Comparison of ENCODE assay signal across 8 cellular contexts in genomic region chr1:185170291-185170848, GRCh38. TPM values are rescaled to one million over a fixed set of nuclear protein-coding genes. Genes with fewer than 3 reads are reported as not detected.
DNase-seq lines count a peak whose midpoint lies in the region; ATAC-seq and TF ChIP-seq lines count a peak whose summit lies in the region.

No MANE protein-coding gene starts in this region.

- H3K27me3 ChIP-seq in SJSA1 (replicated peaks) (no peaks in the 10 kb centered on the region), body of pancreas (no peaks in the 10 kb centered on the region)

- H3K4me1 ChIP-seq in SJSA1 (replicated peaks) (no peaks in the 10 kb centered on the region), body of pancreas (no peaks in the 10 kb centered on the region)

- H3K4me3 ChIP-seq in SJSA1 (no peak overlapping the region), body of pancreas (no peak overlapping the region)

- ATAC-seq in GM18505 (IDR thresholded peaks at IDR 0.05; ENCODE audit: unreplicated experiment): peak; percentile 89
- ATAC-seq in HG02798 (IDR thresholded peaks at IDR 0.05; ENCODE audit: poor library complexity, unreplicated experiment): peak; percentile 82
- ATAC-seq in body of pancreas: peak; percentile 48

- DNase-seq in AG09319 (ENCODE audit: extremely low read depth, low read depth): no peak
- DNase-seq in NAMALWA (ENCODE audit: low spot score): peak; percentile 91
- peak; percentile 52 to 76 for DNase-seq in SJSA1 (ENCODE audit: low read depth in 1 of 2, low spot score in 2 of 2)
- peak; percentile 18 to 50 (median 26) for DNase-seq in body of pancreas
- peak; percentile 65 for DNase-seq in iPS-NIHi11 (ENCODE audit: low spot score)
- peak; percentile 5 for DNase-seq in stimulated activated CD4-positive, alpha-beta T cell treated with anti-CD3 and anti-CD28 coated beads, Interleukin-4, amount 100 ng/mL, for 1 hour

- intact Hi-C loops in body of pancreas (cut with DNase I): no loop called here

- H3K9me3 ChIP-seq in SJSA1 (replicated peaks): no peaks in the 10 kb centered on the region
- H3K9me3 ChIP-seq in body of pancreas: no peaks in the 10 kb centered on the region

- TF ChIP-seq POLR2A in GM18505 (IDR thresholded peaks at IDR 0.05; ENCODE audit: borderline replicate concordance, extremely low read depth, insufficient read depth, insufficient read length) (no peak), body of pancreas (IDR thresholded peaks at IDR 0.05) (no peak)

- peak; percentile 70 for TF ChIP-seq CTCF in AG09319 (IDR thresholded peaks at IDR 0.05; ENCODE audit: low read depth, low read length)
- TF ChIP-seq CTCF in body of pancreas (IDR thresholded peaks at IDR 0.05): peak; percentile 31 to 56 (median 44)

- H3K27ac ChIP-seq in SJSA1 (no peak overlapping the region), body of pancreas (no peak overlapping the region)

- no peaks in the 10 kb centered on the region for H3K36me3 ChIP-seq in SJSA1
- H3K36me3 ChIP-seq in body of pancreas (replicated peaks in 1 of 2; ENCODE audit: insufficient read depth in 1 of 2, low read depth in 2 of 2): no peaks in the 10 kb centered on the region

- WGBS in body of pancreas, 2 donors: 26 to 28% methylated on average over 5 of the region's 5 CpGs

RNA-seq across cellular contexts. Expression of gene SWT1, which starts 13.4 kb away (rescaled TPM):
- 0.63 and 1.5 TPM in 2 replicates for total RNA-seq in SJSA1 (2014; rRNA removed; shearing (Covaris generic))
- total RNA-seq in body of pancreas: 10 to 100 TPM in 1 of 2 donors, 1 to 10 TPM in 1; 7.6 to 13.0 TPM

RNA-seq across cellular contexts. Expression of gene TRMT1L, which starts 13.6 kb away (rescaled TPM):
- total RNA-seq in SJSA1 (2014; rRNA removed; shearing (Covaris generic)): 16.1 and 22.5 TPM in 2 replicates
- total RNA-seq in body of pancreas: 10 to 100 TPM; 10.5 to 10.9 TPM
